ENCODE assay signal across 38 cellular contexts in the genomic region with DNA sequence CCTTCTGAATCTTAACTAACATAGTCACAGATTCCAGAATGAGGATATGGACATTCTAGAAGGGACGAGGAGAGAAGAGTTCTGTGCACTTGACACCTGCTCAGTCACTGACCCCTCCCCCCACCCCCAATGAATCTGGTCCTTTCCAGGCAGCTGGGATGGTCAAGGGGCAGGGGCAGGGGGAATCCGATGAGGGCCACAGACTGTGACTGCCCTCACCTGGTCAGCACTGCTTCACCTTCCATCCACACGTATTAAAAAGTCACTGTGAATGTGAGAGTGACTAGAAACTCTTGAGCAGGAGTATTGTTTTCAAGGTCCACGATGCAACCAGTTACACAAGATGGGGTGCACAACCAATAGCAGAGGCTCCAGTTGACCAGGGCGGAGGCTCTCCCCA. TPM values are rescaled to one million over a fixed set of nuclear protein-coding genes. Genes with fewer than 3 reads are reported as not detected.
"Had no signal": no experiment of that assay in that cellular context is flagged by ENCODE, and none has a peak within 500 bp of the region (broad histone marks: within the 10 kb centered on the region; RNA-seq: fewer than 3 reads in every experiment).

No MANE protein-coding gene starts in this region.

- H3K9me3 Mint-ChIP-seq: activated CD4-positive, alpha-beta memory T cell treated with anti-CD3 and anti-CD28 coated beads for 36 hours; activated CD4-positive, alpha-beta T cell treated with anti-CD3 and anti-CD28 coated beads, Interleukin-2, amount 10 ng/mL, durations not matched to agents 24 days and 14 days; activated naive CD4-positive, alpha-beta T cell treated with anti-CD3 and anti-CD28 coated beads, Interleukin-2, amount 10 ng/mL, durations not matched to agents 7 days and 5 days; activated naive CD4-positive, alpha-beta T cell treated with anti-CD3 and anti-CD28 coated beads, Interleukin-2, amount 50 U/mL, for 72 hours; activated naive CD8-positive, alpha-beta T cell treated with anti-CD3 and anti-CD28 coated beads, Interleukin-2, amount 10 ng/mL, durations not matched to agents 7 days and 5 days; activated T-cell treated with anti-CD3 and anti-CD28 coated beads, Interleukin-2, amount 50 U/mL, for 72 hours; T-helper 2 cell treated with Interferon-gamma antibody and Interleukin-4, amounts not matched to agents 5 μg/mL and 100 μg/mL, for 36 hours had no signal

- H3K4me1 Mint-ChIP-seq: activated CD4-positive, alpha-beta T cell treated with anti-CD3 and anti-CD28 coated beads for 36 hours; activated CD4-positive, alpha-beta T cell treated with anti-CD3 and anti-CD28 coated beads, Interleukin-2, amount 10 ng/mL, durations not matched to agents 24 days and 14 days; activated CD8-positive, alpha-beta memory T cell treated with anti-CD3 and anti-CD28 coated beads, Interleukin-2, amount 10 ng/mL, durations not matched to agents 7 days and 5 days; activated naive CD4-positive, alpha-beta T cell treated with anti-CD3 and anti-CD28 coated beads, Interleukin-2, amount 10 ng/mL, durations not matched to agents 7 days and 5 days; activated naive CD8-positive, alpha-beta T cell treated with anti-CD3 and anti-CD28 coated beads, Interleukin-2, amount 10 ng/mL, durations not matched to agents 7 days and 5 days; brain; T-helper 17 cell had no signal

- H3K4me3 ChIP-seq: ascending aorta, breast epithelium, cardiac muscle cell, colonic mucosa, esophagus squamous epithelium, gastroesophageal sphincter, heart right ventricle had no signal

- H3K27me3 ChIP-seq: ascending aorta, breast epithelium, cardiac muscle cell, colonic mucosa had no signal

- DNase-seq: activated CD4-positive, alpha-beta memory T cell treated with anti-CD3 and anti-CD28 coated beads for 36 hours; activated CD4-positive, alpha-beta T cell treated with anti-CD3 and anti-CD28 coated beads for 36 hours; activated CD4-positive, alpha-beta T cell treated with anti-CD3 and anti-CD28 coated beads, Interleukin-2, amount 10 ng/mL, durations not matched to agents 24 days and 14 days; activated CD4-positive, CD25-positive, alpha-beta regulatory T cell; activated CD4-positive, CD25-positive, alpha-beta regulatory T cell treated with anti-CD3 and anti-CD28 coated beads, Interleukin-2, amount 50 U/mL, for 72 hours; activated CD8-positive, alpha-beta memory T cell treated with anti-CD3 and anti-CD28 coated beads, Interleukin-2, amount 10 ng/mL, durations not matched to agents 7 days and 5 days; activated CD8-positive, alpha-beta memory T cell treated with anti-CD3 and anti-CD28 coated beads, Interleukin-2, amount 50 U/mL, for 4 hours; activated CD8-positive, alpha-beta T cell treated with anti-CD3 and anti-CD28 coated beads, Interleukin-2, amount 10 ng/mL, durations not matched to agents 7 days and 5 days; activated gamma-delta T cell; activated naive CD4-positive, alpha-beta T cell; activated naive CD4-positive, alpha-beta T cell treated with anti-CD3 and anti-CD28 coated beads, Interleukin-2, amount 10 ng/mL, durations not matched to agents 7 days and 5 days; activated naive CD8-positive, alpha-beta T cell treated with anti-CD3 and anti-CD28 coated beads, Interleukin-2, amount 10 ng/mL, durations not matched to agents 7 days and 5 days; activated T-cell treated with anti-CD3 and anti-CD28 coated beads, Interleukin-2, amount 50 U/mL, for 1 hour; activated T-cell treated with anti-CD3 and anti-CD28 coated beads, Interleukin-2, amount 50 U/mL, for 72 hours; central memory CD4-positive, alpha-beta T cell; cerebellar nuclear complex; colonic mucosa; effector CD8-positive, alpha-beta T cell; erythroblast; esophagus squamous epithelium; foreskin melanocyte; heart right ventricle; T-helper 1 cell; T-helper 17 cell; T1000; WERI-Rb-1 had no signal

- H3K36me3 ChIP-seq: ascending aorta, breast epithelium, cardiac muscle cell, colonic mucosa, esophagus squamous epithelium, gastroesophageal sphincter, heart right ventricle, WERI-Rb-1 had no signal

- ATAC-seq: activated CD4-positive, alpha-beta T cell treated with anti-CD3 and anti-CD28 coated beads for 36 hours; activated CD8-positive, alpha-beta memory T cell treated with anti-CD3 and anti-CD28 coated beads, Interleukin-2, amount 10 ng/mL, durations not matched to agents 7 days and 5 days; activated CD8-positive, alpha-beta T cell treated with anti-CD3 and anti-CD28 coated beads, Interleukin-2, amount 10 ng/mL, durations not matched to agents 7 days and 5 days; activated naive CD4-positive, alpha-beta T cell treated with anti-CD3 and anti-CD28 coated beads, Interleukin-2, amount 50 U/mL, for 72 hours; activated T-cell treated with anti-CD3 and anti-CD28 coated beads, Interleukin-2, amount 50 U/mL, for 72 hours; gastroesophageal sphincter; heart right ventricle; T-helper 17 cell had no signal

- H3K36me3 Mint-ChIP-seq: activated CD4-positive, alpha-beta memory T cell treated with anti-CD3 and anti-CD28 coated beads for 36 hours; activated CD8-positive, alpha-beta memory T cell treated with anti-CD3 and anti-CD28 coated beads, Interleukin-2, amount 10 ng/mL, durations not matched to agents 7 days and 5 days; activated naive CD4-positive, alpha-beta T cell treated with anti-CD3 and anti-CD28 coated beads, Interleukin-2, amount 10 ng/mL, durations not matched to agents 7 days and 5 days; activated naive CD4-positive, alpha-beta T cell treated with anti-CD3 and anti-CD28 coated beads, Interleukin-2, amount 50 U/mL, for 72 hours; activated naive CD8-positive, alpha-beta T cell treated with anti-CD3 and anti-CD28 coated beads, Interleukin-2, amount 10 ng/mL, durations not matched to agents 7 days and 5 days; brain had no signal

- H3K27ac ChIP-seq: ascending aorta, breast epithelium, cardiac muscle cell, colonic mucosa, esophagus squamous epithelium, gastroesophageal sphincter, heart right ventricle, WERI-Rb-1 had no signal

- H3K4me1 ChIP-seq: ascending aorta, breast epithelium, colonic mucosa, esophagus squamous epithelium, gastroesophageal sphincter, heart right ventricle had no signal

- H3K4me3 Mint-ChIP-seq: activated CD4-positive, alpha-beta memory T cell treated with anti-CD3 and anti-CD28 coated beads for 36 hours; activated CD4-positive, alpha-beta T cell treated with anti-CD3 and anti-CD28 coated beads for 36 hours; activated CD4-positive, alpha-beta T cell treated with anti-CD3 and anti-CD28 coated beads, Interleukin-2, amount 10 ng/mL, durations not matched to agents 24 days and 14 days; activated CD8-positive, alpha-beta memory T cell treated with anti-CD3 and anti-CD28 coated beads, Interleukin-2, amount 10 ng/mL, durations not matched to agents 7 days and 5 days; activated CD8-positive, alpha-beta T cell treated with anti-CD3 and anti-CD28 coated beads, Interleukin-2, amount 10 ng/mL, durations not matched to agents 7 days and 5 days; activated naive CD4-positive, alpha-beta T cell treated with anti-CD3 and anti-CD28 coated beads, Interleukin-2, amount 10 ng/mL, durations not matched to agents 7 days and 5 days; activated naive CD8-positive, alpha-beta T cell treated with anti-CD3 and anti-CD28 coated beads, Interleukin-2, amount 10 ng/mL, durations not matched to agents 7 days and 5 days; activated T-cell treated with anti-CD3 and anti-CD28 coated beads, Interleukin-2, amount 50 U/mL, for 72 hours; brain; T-helper 17 cell; T-helper 2 cell treated with Interferon-gamma antibody and Interleukin-4, amounts not matched to agents 5 μg/mL and 100 μg/mL, for 36 hours had no signal

- H3K27ac Mint-ChIP-seq: activated CD4-positive, alpha-beta memory T cell treated with anti-CD3 and anti-CD28 coated beads for 36 hours; activated CD4-positive, alpha-beta T cell treated with anti-CD3 and anti-CD28 coated beads for 36 hours; activated CD4-positive, alpha-beta T cell treated with anti-CD3 and anti-CD28 coated beads, Interleukin-2, amount 10 ng/mL, durations not matched to agents 24 days and 14 days; activated CD8-positive, alpha-beta memory T cell treated with anti-CD3 and anti-CD28 coated beads, Interleukin-2, amount 10 ng/mL, durations not matched to agents 7 days and 5 days; activated CD8-positive, alpha-beta T cell treated with anti-CD3 and anti-CD28 coated beads, Interleukin-2, amount 10 ng/mL, durations not matched to agents 7 days and 5 days; activated naive CD4-positive, alpha-beta T cell treated with anti-CD3 and anti-CD28 coated beads, Interleukin-2, amount 10 ng/mL, durations not matched to agents 7 days and 5 days; activated naive CD8-positive, alpha-beta T cell treated with anti-CD3 and anti-CD28 coated beads, Interleukin-2, amount 10 ng/mL, durations not matched to agents 7 days and 5 days; activated T-cell treated with anti-CD3 and anti-CD28 coated beads, Interleukin-2, amount 50 U/mL, for 72 hours; brain; T-helper 17 cell; T-helper 2 cell treated with Interferon-gamma antibody and Interleukin-4, amounts not matched to agents 5 μg/mL and 100 μg/mL, for 36 hours had no signal

- H3K9me3 ChIP-seq: ascending aorta, breast epithelium, colonic mucosa, esophagus squamous epithelium had no signal

RNA-seq across cellular contexts. Expression of gene PRAMEF12, which starts 9.5 kb away (rescaled TPM):
- total RNA-seq: activated CD4-positive, alpha-beta memory T cell treated with anti-CD3 and anti-CD28 coated beads for 36 hours; activated CD4-positive, alpha-beta T cell treated with anti-CD3 and anti-CD28 coated beads for 36 hours; activated CD4-positive, alpha-beta T cell treated with anti-CD3 and anti-CD28 coated beads, Interleukin-2, amount 10 ng/mL, durations not matched to agents 24 days and 14 days; activated CD8-positive, alpha-beta memory T cell treated with anti-CD3 and anti-CD28 coated beads for 36 hours; activated CD8-positive, alpha-beta memory T cell treated with anti-CD3 and anti-CD28 coated beads, Interleukin-2, amount 10 ng/mL, durations not matched to agents 7 days and 5 days; activated CD8-positive, alpha-beta T cell treated with anti-CD3 and anti-CD28 coated beads, Interleukin-2, amount 10 ng/mL, durations not matched to agents 7 days and 5 days; activated naive CD4-positive, alpha-beta T cell treated with anti-CD3 and anti-CD28 coated beads, Interleukin-2, amount 50 U/mL, for 72 hours; activated naive CD8-positive, alpha-beta T cell treated with anti-CD3 and anti-CD28 coated beads, Interleukin-2, amount 10 ng/mL, durations not matched to agents 7 days and 5 days; activated T-cell treated with anti-CD3 and anti-CD28 coated beads, Interleukin-2, amount 50 U/mL, for 72 hours; ascending aorta; breast epithelium; cardiac muscle cell; colonic mucosa; dermis microvascular lymphatic vessel endothelial cell; esophagus squamous epithelium; fibroblast of lung; gastroesophageal sphincter; glomerular endothelial cell; heart right ventricle; T-helper 17 cell had no signal
- polyA plus RNA-seq: cardiac muscle cell, fibroblast of lung, heart right ventricle had no signal

RNA-seq across cellular contexts. Expression of gene CFAP107, which starts 18.0 kb away (rescaled TPM):
- total RNA-seq: activated CD4-positive, alpha-beta memory T cell treated with anti-CD3 and anti-CD28 coated beads for 36 hours; activated CD4-positive, alpha-beta T cell treated with anti-CD3 and anti-CD28 coated beads for 36 hours; activated CD4-positive, alpha-beta T cell treated with anti-CD3 and anti-CD28 coated beads, Interleukin-2, amount 10 ng/mL, durations not matched to agents 24 days and 14 days; activated CD8-positive, alpha-beta memory T cell treated with anti-CD3 and anti-CD28 coated beads for 36 hours; activated CD8-positive, alpha-beta memory T cell treated with anti-CD3 and anti-CD28 coated beads, Interleukin-2, amount 10 ng/mL, durations not matched to agents 7 days and 5 days; activated CD8-positive, alpha-beta T cell treated with anti-CD3 and anti-CD28 coated beads, Interleukin-2, amount 10 ng/mL, durations not matched to agents 7 days and 5 days; activated naive CD4-positive, alpha-beta T cell treated with anti-CD3 and anti-CD28 coated beads, Interleukin-2, amount 50 U/mL, for 72 hours; activated naive CD8-positive, alpha-beta T cell treated with anti-CD3 and anti-CD28 coated beads, Interleukin-2, amount 10 ng/mL, durations not matched to agents 7 days and 5 days; activated T-cell treated with anti-CD3 and anti-CD28 coated beads, Interleukin-2, amount 50 U/mL, for 72 hours; ascending aorta; breast epithelium; cardiac muscle cell; colonic mucosa; dermis microvascular lymphatic vessel endothelial cell; esophagus squamous epithelium; fibroblast of lung; fibroblast of villous mesenchyme; gastroesophageal sphincter; glomerular endothelial cell; heart right ventricle; T-helper 17 cell had no signal
- polyA plus RNA-seq: cardiac muscle cell, fibroblast of lung, heart right ventricle had no signal

RNA-seq across cellular contexts. Expression of gene PRAMEF1, which starts 27.2 kb away (rescaled TPM):
- total RNA-seq: activated CD4-positive, alpha-beta memory T cell treated with anti-CD3 and anti-CD28 coated beads for 36 hours; activated CD4-positive, alpha-beta T cell treated with anti-CD3 and anti-CD28 coated beads for 36 hours; activated CD4-positive, alpha-beta T cell treated with anti-CD3 and anti-CD28 coated beads, Interleukin-2, amount 10 ng/mL, durations not matched to agents 24 days and 14 days; activated CD8-positive, alpha-beta memory T cell treated with anti-CD3 and anti-CD28 coated beads for 36 hours; activated CD8-positive, alpha-beta memory T cell treated with anti-CD3 and anti-CD28 coated beads, Interleukin-2, amount 10 ng/mL, durations not matched to agents 7 days and 5 days; activated CD8-positive, alpha-beta T cell treated with anti-CD3 and anti-CD28 coated beads, Interleukin-2, amount 10 ng/mL, durations not matched to agents 7 days and 5 days; activated naive CD4-positive, alpha-beta T cell treated with anti-CD3 and anti-CD28 coated beads, Interleukin-2, amount 50 U/mL, for 72 hours; activated naive CD8-positive, alpha-beta T cell treated with anti-CD3 and anti-CD28 coated beads, Interleukin-2, amount 10 ng/mL, durations not matched to agents 7 days and 5 days; activated T-cell treated with anti-CD3 and anti-CD28 coated beads, Interleukin-2, amount 50 U/mL, for 72 hours; ascending aorta; breast epithelium; cardiac muscle cell; colonic mucosa; dermis microvascular lymphatic vessel endothelial cell; esophagus squamous epithelium; fibroblast of lung; fibroblast of villous mesenchyme; gastroesophageal sphincter; glomerular endothelial cell; heart right ventricle; T-helper 17 cell had no signal
- polyA plus RNA-seq: cardiac muscle cell, fibroblast of lung, heart right ventricle had no signal

RNA-seq across cellular contexts. Expression of gene AADACL3, which starts 48.1 kb away (rescaled TPM):
- total RNA-seq: activated CD4-positive, alpha-beta memory T cell treated with anti-CD3 and anti-CD28 coated beads for 36 hours; activated CD4-positive, alpha-beta T cell treated with anti-CD3 and anti-CD28 coated beads for 36 hours; activated CD4-positive, alpha-beta T cell treated with anti-CD3 and anti-CD28 coated beads, Interleukin-2, amount 10 ng/mL, durations not matched to agents 24 days and 14 days; activated CD8-positive, alpha-beta memory T cell treated with anti-CD3 and anti-CD28 coated beads for 36 hours; activated CD8-positive, alpha-beta memory T cell treated with anti-CD3 and anti-CD28 coated beads, Interleukin-2, amount 10 ng/mL, durations not matched to agents 7 days and 5 days; activated CD8-positive, alpha-beta T cell treated with anti-CD3 and anti-CD28 coated beads, Interleukin-2, amount 10 ng/mL, durations not matched to agents 7 days and 5 days; activated naive CD4-positive, alpha-beta T cell treated with anti-CD3 and anti-CD28 coated beads, Interleukin-2, amount 50 U/mL, for 72 hours; activated naive CD8-positive, alpha-beta T cell treated with anti-CD3 and anti-CD28 coated beads, Interleukin-2, amount 10 ng/mL, durations not matched to agents 7 days and 5 days; activated T-cell treated with anti-CD3 and anti-CD28 coated beads, Interleukin-2, amount 50 U/mL, for 72 hours; ascending aorta; cardiac muscle cell; colonic mucosa; dermis microvascular lymphatic vessel endothelial cell; esophagus squamous epithelium; fibroblast of lung; fibroblast of villous mesenchyme; gastroesophageal sphincter; glomerular endothelial cell; heart right ventricle; T-helper 17 cell had no signal
- polyA plus RNA-seq: cardiac muscle cell, fibroblast of lung, heart right ventricle had no signal
